In genomic region chr3:43503067-43503728, GRCh38 we compare ENCODE assay signal across 8 cellular contexts.
DNase-seq lines count a peak whose midpoint lies in the region; ATAC-seq and TF ChIP-seq lines count a peak whose summit lies in the region.

No MANE protein-coding gene starts in this region.

- H3K4me1 ChIP-seq in cardiac muscle cell (ENCODE audit: low read depth) (no peaks in the 10 kb centered on the region), colonic mucosa (no peaks in the 10 kb centered on the region)

- H3K36me3 ChIP-seq in cardiac muscle cell (no peaks in the 10 kb centered on the region), colonic mucosa (no peaks in the 10 kb centered on the region)

- no peak overlapping the region for H3K4me3 ChIP-seq in cardiac muscle cell
- H3K4me3 ChIP-seq in colonic mucosa = no peak overlapping the region

- no peak overlapping the region for H3K9ac ChIP-seq in colonic mucosa (ENCODE audit: low read depth in 2 of 2, low read length in 2 of 2)

- no peaks in the 10 kb centered on the region for H3K9me3 ChIP-seq in cardiac muscle cell (ENCODE audit: low read depth)
- no peaks in the 10 kb centered on the region for H3K9me3 ChIP-seq in colonic mucosa

- H3K9me3 Mint-ChIP-seq in nephron = no peaks in the 10 kb centered on the region

- H3K27ac Mint-ChIP-seq in nephron = no peak overlapping the region

- ATAC-seq in GM21576 (IDR thresholded peaks at IDR 0.05; ENCODE audit: unreplicated experiment) = no peak

- H3K27me3 ChIP-seq in cardiac muscle cell = no peaks in the 10 kb centered on the region
- H3K27me3 ChIP-seq in colonic mucosa = no peaks in the 10 kb centered on the region

- TF ChIP-seq CTCF in cardiac muscle cell (IDR thresholded peaks at IDR 0.05; ENCODE audit: low read depth, low read length) = peak; percentile 52
- TF ChIP-seq CTCF in colonic mucosa (IDR thresholded peaks at IDR 0.05) = peak; percentile 20
- peak; percentile 59 to 74 (median 60) for TF ChIP-seq CTCF in nephron (IDR thresholded peaks at IDR 0.05; ENCODE audit: unreplicated experiment in 3 of 3)

- H3K27me3 Mint-ChIP-seq in nephron (ENCODE audit: low read depth) = no peaks in the 10 kb centered on the region

- DNase-seq in cardiac muscle cell (ENCODE audit: low read depth in 1 of 2, low spot score in 1 of 2) (peak; percentile 40 to 58), cardiac septum (ENCODE audit: low spot score) (no peak), NOMO-1 treated with DMSO at 0.1 percent for 48 hours (lab: John Stamatoyannopoulos, UW; ENCODE audit: unreplicated experiment) (peak; percentile 40), colonic mucosa (no peak), HPDE6-E6E7 (ENCODE audit: extremely low spot score) (no peak)
- DNase-seq in stimulated activated CD4-positive, alpha-beta T cell treated with anti-CD3 and anti-CD28 coated beads, Interleukin-4, amount 100 ng/mL, for 1 hour = no peak

- H3K36me3 Mint-ChIP-seq in nephron (ENCODE audit: low read depth) = no peaks in the 10 kb centered on the region

- intact Hi-C loops in cardiac septum (cut with DNase I) (loop anchor here (2.0 to 10.0 kb wide), 3 partner anchors 278 to 538 kb away; no protein-coding TSS in a partner anchor), colonic mucosa (cut with DNase I) (loop anchor here (5.0 to 10.0 kb wide), 3 partner anchors 278 to 538 kb away; no protein-coding TSS in a partner anchor)

- H3K27ac ChIP-seq in cardiac muscle cell (no peak overlapping the region), colonic mucosa (no peak overlapping the region)

- H3K4me1 Mint-ChIP-seq in nephron = no peaks in the 10 kb centered on the region

- H3K4me3 Mint-ChIP-seq in nephron = no peak overlapping the region

Comparison
In these comparisons a context has a peak if more than half of its experiments do, and no peak if none do; other contexts are left out.
1. DNase-seq: peak in cardiac muscle cell (2 of 2) and NOMO-1 treated with DMSO at 0.1 percent for 48 hours (single experiment); none in cardiac septum (single experiment), colonic mucosa (single experiment), stimulated activated CD4-positive, alpha-beta T cell treated with anti-CD3 and anti-CD28 coated beads, Interleukin-4, amount 100 ng/mL, for 1 hour (single experiment) and HPDE6-E6E7 (single experiment).
2. Peak in every context shown above with its lines, with median percentiles within 50 percentile points of each other: CTCF ChIP-seq.